In the genomic region with DNA sequence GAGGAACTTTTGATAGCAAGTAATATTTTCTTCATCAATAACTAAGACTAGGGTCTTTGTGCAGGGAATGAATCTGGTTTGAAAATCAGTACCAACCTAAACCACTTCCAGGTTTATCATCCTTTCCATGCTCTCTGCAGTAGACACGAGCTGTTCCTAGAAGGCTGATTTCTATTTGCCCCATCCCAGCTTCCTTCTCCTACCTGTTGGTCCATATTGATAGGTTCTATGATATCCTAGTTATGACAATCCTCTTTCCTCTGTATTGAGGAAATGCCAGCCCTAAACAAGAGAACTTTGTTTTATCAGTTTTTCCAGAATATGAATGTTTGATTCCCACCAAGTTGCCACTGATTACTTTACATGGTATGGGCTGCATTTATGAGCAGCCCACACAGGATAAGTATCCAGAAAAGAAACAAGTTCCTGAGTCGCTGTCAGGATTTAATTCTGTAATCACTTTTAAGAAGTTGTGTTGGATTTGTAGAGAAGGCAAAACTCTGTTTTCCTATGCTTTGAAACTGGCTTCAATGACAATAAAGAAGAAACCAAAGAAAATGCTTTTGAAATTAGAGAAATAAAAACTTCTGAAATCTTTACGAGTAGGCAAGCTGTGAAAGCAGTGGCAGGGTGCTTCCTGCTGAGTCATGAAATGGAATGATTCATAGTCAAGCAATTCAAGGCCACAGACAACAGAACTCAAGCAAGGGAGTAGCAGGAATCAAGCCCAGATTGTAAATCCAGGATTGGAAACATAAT, we compare ENCODE assay signal across 1 cellular context.
A peak's percentile ranks its signal among the peaks of the same experiment; 100 is the strongest.
TF ChIP-seq lines count a peak whose summit lies in the region.

No MANE protein-coding gene starts in this region.

TF ChIP-seq in HepG2, 621 proteins besides CTCF, POLR2A, EP300 and RAD21 (continued from another document):
- TF ChIP-seq HNRNPK (IDR thresholded peaks at IDR 0.05; ENCODE audit: low read depth, low read length, poor library complexity, severe bottlenecking), result no peak
- TF ChIP-seq ZNF775 (CRISPR knock-in tag; IDR thresholded peaks at IDR 0.05; ENCODE audit: borderline replicate concordance), result no peak
- no peak for TF ChIP-seq DDIT3 (CRISPR knock-in tag; IDR thresholded peaks at IDR 0.05)
- TF ChIP-seq, protein P1, sequence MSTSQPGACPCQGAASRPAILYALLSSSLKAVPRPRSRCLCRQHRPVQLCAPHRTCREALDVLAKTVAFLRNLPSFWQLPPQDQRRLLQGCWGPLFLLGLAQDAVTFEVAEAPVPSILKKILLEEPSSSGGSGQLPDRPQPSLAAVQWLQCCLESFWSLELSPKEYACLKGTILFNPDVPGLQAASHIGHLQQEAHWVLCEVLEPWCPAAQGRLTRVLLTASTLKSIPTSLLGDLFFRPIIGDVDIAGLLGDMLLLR (CRISPR knock-in tag; IDR thresholded peaks at IDR 0.05), result no peak
- TF ChIP-seq BRF2 (CRISPR knock-in tag; IDR thresholded peaks at IDR 0.05), result no peak
- TF ChIP-seq, protein P2, sequence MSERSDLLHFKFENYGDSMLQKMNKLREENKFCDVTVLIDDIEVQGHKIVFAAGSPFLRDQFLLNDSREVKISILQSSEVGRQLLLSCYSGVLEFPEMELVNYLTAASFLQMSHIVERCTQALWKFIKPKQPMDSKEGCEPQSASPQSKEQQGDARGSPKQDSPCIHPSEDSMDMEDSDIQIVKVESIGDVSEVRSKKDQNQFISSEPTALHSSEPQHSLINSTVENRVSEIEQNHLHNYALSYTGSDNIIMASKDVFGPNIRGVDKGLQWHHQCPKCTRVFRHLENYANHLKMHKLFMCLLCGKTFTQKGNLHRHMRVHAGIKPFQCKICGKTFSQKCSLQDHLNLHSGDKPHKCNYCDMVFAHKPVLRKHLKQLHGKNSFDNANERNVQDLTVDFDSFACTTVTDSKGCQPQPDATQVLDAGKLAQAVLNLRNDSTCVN (CRISPR knock-in tag; IDR thresholded peaks at IDR 0.05; ENCODE audit: borderline replicate concordance), result 0 out of 2 replicates have a peak, but pooled peaks have one; percentile 24
- TF ChIP-seq HNRNPL (IDR thresholded peaks at IDR 0.05; ENCODE audit: low read depth, low read length), result no peak
- TF ChIP-seq ZNF260 (CRISPR knock-in tag; IDR thresholded peaks at IDR 0.05; ENCODE audit: borderline replicate concordance, low read depth), result no peak
- no peak for TF ChIP-seq XRCC5 (optimal IDR thresholded peaks at IDR 0.05; ENCODE audit: low read length)
- TF ChIP-seq ZNF879 (CRISPR knock-in tag; IDR thresholded peaks at IDR 0.05), result no peak
- TF ChIP-seq, protein P3, sequence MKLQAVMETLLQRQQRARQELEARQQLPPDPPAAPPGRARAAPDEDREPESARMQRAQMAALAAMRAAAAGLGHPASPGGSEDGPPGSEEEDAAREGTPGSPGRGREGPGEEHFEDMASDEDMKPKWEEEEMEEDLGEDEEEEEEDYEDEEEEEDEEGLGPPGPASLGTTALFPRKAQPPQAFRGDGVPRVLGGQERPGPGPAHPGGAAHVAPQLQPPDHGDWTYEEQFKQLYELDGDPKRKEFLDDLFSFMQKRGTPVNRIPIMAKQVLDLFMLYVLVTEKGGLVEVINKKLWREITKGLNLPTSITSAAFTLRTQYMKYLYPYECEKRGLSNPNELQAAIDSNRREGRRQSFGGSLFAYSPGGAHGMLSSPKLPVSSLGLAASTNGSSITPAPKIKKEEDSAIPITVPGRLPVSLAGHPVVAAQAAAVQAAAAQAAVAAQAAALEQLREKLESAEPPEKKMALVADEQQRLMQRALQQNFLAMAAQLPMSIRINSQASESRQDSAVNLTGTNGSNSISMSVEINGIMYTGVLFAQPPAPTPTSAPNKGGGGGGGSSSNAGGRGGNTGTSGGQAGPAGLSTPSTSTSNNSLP (IDR thresholded peaks at IDR 0.05; ENCODE audit: low read depth, low read length), result peak; percentile 75
- TF ChIP-seq RFXAP (CRISPR knock-in tag; IDR thresholded peaks at IDR 0.05; ENCODE audit: borderline replicate concordance), result no peak
- no peak for TF ChIP-seq RNF219 (CRISPR knock-in tag; IDR thresholded peaks at IDR 0.05)
- peak; percentile 30; the same call in 1 of the 2 replicates for TF ChIP-seq ZNF7 (CRISPR knock-in tag; IDR thresholded peaks at IDR 0.05)
- TF ChIP-seq HNF4G (IDR thresholded peaks at IDR 0.05; ENCODE audit: borderline replicate concordance, low read depth, low read length), result no peak
- no peak for TF ChIP-seq HNF4G (CRISPR knock-in tag; IDR thresholded peaks at IDR 0.05; ENCODE audit: borderline replicate concordance, low read depth)
- peak; percentile 90 for TF ChIP-seq TEAD3 (CRISPR knock-in tag; optimal IDR thresholded peaks at IDR 0.05; ENCODE audit: borderline replicate concordance)
- no peak for TF ChIP-seq ZNF543 (CRISPR knock-in tag; IDR thresholded peaks at IDR 0.05)
- TF ChIP-seq NR2F6 (IDR thresholded peaks at IDR 0.05), result no peak
- no peak for TF ChIP-seq NR2F6 (CRISPR knock-in tag; IDR thresholded peaks at IDR 0.05)
